Comparison of ENCODE assay signal across 12 cellular contexts in genomic region chr2:17918789-17919188, GRCh38. TPM values are rescaled to one million over a fixed set of nuclear protein-coding genes. Genes with fewer than 3 reads are reported as not detected.
DNase-seq lines count a peak whose midpoint lies in the region; ATAC-seq and TF ChIP-seq lines count a peak whose summit lies in the region.
"Had no signal": no experiment of that assay in that cellular context is flagged by ENCODE, and none has a peak within 500 bp of the region (broad histone marks: within the 10 kb centered on the region; RNA-seq: fewer than 3 reads in every experiment).

No MANE protein-coding gene starts in this region.

- CTCF ChIA-PET in HEK293T (lab: Yijun Ruan, JAX): no interaction called here

- POLR2A ChIA-PET in HEK293T (lab: Yijun Ruan, JAX): no interaction called here

- peak; percentile 35 for DNase-seq in DMS79 treated with DMSO at 0.1 percent for 48 hours (lab: John Stamatoyannopoulos, UW)
- DNase-seq in NCI-H1105 treated with DMSO at 0.1 percent for 48 hours (lab: John Stamatoyannopoulos, UW): peak; percentile 17
- DNase-seq in cerebellum (ENCODE audit: low spot score): peak; percentile 2
- DNase-seq in midbrain (lab: John Stamatoyannopoulos, UW): peak; percentile 42
- no peak for DNase-seq in T-helper 2 cell
- no peak for DNase-seq in HEK293T (ENCODE audit: extremely low spot score)
- DNase-seq in SK-N-DZ (ENCODE audit: low spot score): no peak
- DNase-seq: activated CD4-positive, alpha-beta T cell treated with anti-CD3 and anti-CD28 coated beads for 4 hours; activated naive CD4-positive, alpha-beta T cell; ovary; Peyer's patch had no signal

- ATAC-seq in HG02678 (IDR thresholded peaks at IDR 0.05; ENCODE audit: unreplicated experiment): no peak

TF ChIP-seq in HEK293T, 16 proteins besides CTCF, POLR2A, EP300 and RAD21:
- no peak for TF ChIP-seq PKNOX1 (IDR thresholded peaks at IDR 0.05)
- TF ChIP-seq NFRKB (IDR thresholded peaks at IDR 0.05): no peak
- TF ChIP-seq HDGF (IDR thresholded peaks at IDR 0.05; ENCODE audit: borderline replicate concordance): no peak

RNA-seq across cellular contexts. Expression of gene KCNS3, which starts 40.3 kb away (rescaled TPM):
- 4.6 TPM for total RNA-seq in cerebellum
- 2.4 and 6.5 TPM in 2 replicates for polyA plus RNA-seq in SK-N-DZ (2014; cell fraction: cytosol; rRNA removed)
- 2.2 and 6.9 TPM in 2 replicates for polyA plus RNA-seq in SK-N-DZ (2014; cell fraction: nucleus; rRNA removed)

Comparison
In these comparisons a context has a peak if more than half of its experiments do, and no peak if none do; other contexts are left out.
1. DNase-seq: peak in DMS79 treated with DMSO at 0.1 percent for 48 hours (single experiment), NCI-H1105 treated with DMSO at 0.1 percent for 48 hours (single experiment), cerebellum (single experiment) and midbrain (single experiment); none in T-helper 2 cell (0 of 5), HEK293T (single experiment) and SK-N-DZ (single experiment).